Comparison of ENCODE assay signal across 16 cellular contexts in the genomic region with DNA sequence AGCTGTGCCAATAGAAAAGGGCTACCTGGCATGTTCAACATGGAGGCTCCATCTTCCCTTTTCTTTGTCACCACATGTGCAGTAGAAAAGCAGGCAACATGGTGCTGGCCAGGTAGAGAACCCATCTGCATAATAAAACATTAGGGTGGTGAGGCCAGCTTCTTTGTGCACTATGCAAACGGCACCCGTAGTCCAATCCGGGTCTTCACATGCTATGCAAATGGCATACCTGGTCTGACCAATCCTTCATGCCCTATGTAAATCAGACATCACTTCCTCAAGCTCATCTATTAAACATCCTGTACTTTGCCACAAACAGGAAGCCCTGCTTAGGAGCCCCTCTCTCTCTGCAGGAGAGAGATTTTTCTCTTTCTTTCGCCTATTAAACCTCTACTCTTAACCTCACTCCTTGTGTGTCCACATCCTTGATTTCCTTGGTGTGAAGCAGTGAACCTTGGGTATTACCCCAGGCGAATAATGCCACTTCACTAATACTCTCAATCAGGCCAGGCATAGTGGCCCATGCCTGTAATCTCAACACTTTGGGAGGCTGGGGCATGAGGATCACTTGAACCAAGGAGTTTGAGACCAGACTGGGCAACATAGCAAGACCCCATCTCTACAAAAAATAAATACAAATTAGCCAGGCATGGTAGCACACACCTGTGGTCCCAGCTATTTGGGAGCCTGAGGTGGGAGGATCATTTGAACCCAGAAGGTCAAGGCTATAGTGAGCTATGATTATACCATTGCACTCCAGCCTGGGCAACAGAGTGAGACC.
A peak's percentile ranks its signal among the peaks of the same experiment; 100 is the strongest.
DNase-seq lines count a peak whose midpoint lies in the region; ATAC-seq and TF ChIP-seq lines count a peak whose summit lies in the region.
"Had no signal": no experiment of that assay in that cellular context is flagged by ENCODE, and none has a peak within 500 bp of the region (broad histone marks: within the 10 kb centered on the region; RNA-seq: fewer than 3 reads in every experiment).

No MANE protein-coding gene starts in this region.

- peaks cover 5% of the 10 kb centered on the region for H3K9me3 Mint-ChIP-seq in activated naive CD4-positive, alpha-beta T cell treated with anti-CD3 and anti-CD28 coated beads, Interleukin-2, amount 50 U/mL, for 24 hours
- peaks cover 9% of the 10 kb centered on the region for H3K9me3 Mint-ChIP-seq in activated naive CD4-positive, alpha-beta T cell treated with anti-CD3 and anti-CD28 coated beads, Interleukin-2, amount 10 ng/mL, durations not matched to agents 7 days and 5 days

- no peaks in the 10 kb centered on the region for H3K36me3 ChIP-seq in mucosa of descending colon (ENCODE audit: low read depth)
- H3K36me3 ChIP-seq: ascending aorta, vagina had no signal

- CTCF ChIA-PET in activated naive CD4-positive, alpha-beta T cell treated with anti-CD3 and anti-CD28 coated beads, Interleukin-2, amount 10 ng/mL, durations not matched to agents 7 days and 5 days (lab: Charles Lee), result interaction anchor here (0.7 kb wide), 1 partner anchor 11 kb away, joined by 3 read pairs; no protein-coding TSS in a partner anchor

- intact Hi-C loops in mucosa of descending colon (cut with DNase I, micrococcal nuclease), result no loop called here

- no peak overlapping the region for H3K4me3 ChIP-seq in mucosa of descending colon
- H3K4me3 ChIP-seq: ascending aorta, SK-N-MC, vagina had no signal

- peak overlapping the region; percentile 17 for H3K4me3 Mint-ChIP-seq in activated naive CD4-positive, alpha-beta T cell treated with anti-CD3 and anti-CD28 coated beads, Interleukin-2, amount 50 U/mL, for 24 hours
- H3K4me3 Mint-ChIP-seq in activated naive CD4-positive, alpha-beta T cell treated with anti-CD3 and anti-CD28 coated beads, Interleukin-2, amount 10 ng/mL, durations not matched to agents 7 days and 5 days, result no peak overlapping the region
- H3K4me3 Mint-ChIP-seq: activated CD4-positive, alpha-beta memory T cell treated with anti-CD3 and anti-CD28 coated beads for 36 hours; activated T-cell treated with anti-CD3 and anti-CD28 coated beads, Interleukin-2, amount 50 U/mL, for 72 hours had no signal

- no peaks in the 10 kb centered on the region for H3K4me1 ChIP-seq in mucosa of descending colon (ENCODE audit: low read depth)
- H3K4me1 ChIP-seq: ascending aorta, vagina had no signal

- peaks cover 12% of the 10 kb centered on the region for H3K4me1 Mint-ChIP-seq in activated naive CD4-positive, alpha-beta T cell treated with anti-CD3 and anti-CD28 coated beads, Interleukin-2, amount 50 U/mL, for 24 hours
- H3K4me1 Mint-ChIP-seq in activated naive CD4-positive, alpha-beta T cell treated with anti-CD3 and anti-CD28 coated beads, Interleukin-2, amount 10 ng/mL, durations not matched to agents 7 days and 5 days, result peaks cover 8% of the 10 kb centered on the region

- H3K27ac Mint-ChIP-seq in activated naive CD4-positive, alpha-beta T cell treated with anti-CD3 and anti-CD28 coated beads, Interleukin-2, amount 50 U/mL, for 24 hours, result no peak overlapping the region
- H3K27ac Mint-ChIP-seq in activated naive CD4-positive, alpha-beta T cell treated with anti-CD3 and anti-CD28 coated beads, Interleukin-2, amount 10 ng/mL, durations not matched to agents 7 days and 5 days, result no peak overlapping the region
- H3K27ac Mint-ChIP-seq: activated CD4-positive, alpha-beta memory T cell treated with anti-CD3 and anti-CD28 coated beads for 36 hours; activated T-cell treated with anti-CD3 and anti-CD28 coated beads, Interleukin-2, amount 50 U/mL, for 72 hours had no signal

- TF ChIP-seq CTCF in mucosa of descending colon (IDR thresholded peaks at IDR 0.05), result no peak

- no peaks in the 10 kb centered on the region for H3K36me3 Mint-ChIP-seq in activated naive CD4-positive, alpha-beta T cell treated with anti-CD3 and anti-CD28 coated beads, Interleukin-2, amount 50 U/mL, for 24 hours
- H3K36me3 Mint-ChIP-seq in activated naive CD4-positive, alpha-beta T cell treated with anti-CD3 and anti-CD28 coated beads, Interleukin-2, amount 10 ng/mL, durations not matched to agents 7 days and 5 days, result no peaks in the 10 kb centered on the region
- H3K36me3 Mint-ChIP-seq: activated CD4-positive, alpha-beta memory T cell treated with anti-CD3 and anti-CD28 coated beads for 36 hours had no signal

- no peaks in the 10 kb centered on the region for H3K9me3 ChIP-seq in mucosa of descending colon
- H3K9me3 ChIP-seq: ascending aorta, vagina had no signal

- ATAC-seq in mucosa of descending colon (peak; percentile 34), HG02588 (IDR thresholded peaks at IDR 0.05; ENCODE audit: unreplicated experiment) (no peak), GM19351 (IDR thresholded peaks at IDR 0.05; ENCODE audit: unreplicated experiment) (no peak)
- ATAC-seq: activated T-cell treated with anti-CD3 and anti-CD28 coated beads, Interleukin-2, amount 50 U/mL, for 72 hours had no signal

- no peak for DNase-seq in activated naive CD4-positive, alpha-beta T cell treated with anti-CD3 and anti-CD28 coated beads, Interleukin-2, amount 10 ng/mL, durations not matched to agents 7 days and 5 days
- peak; percentile 26 for DNase-seq in NAMALWA (ENCODE audit: low spot score)
- peak; percentile 75 for DNase-seq in OCI-M1 (lab: John Stamatoyannopoulos, UW)
- no peak for DNase-seq in mucosa of descending colon
- no peak for DNase-seq in DMS153 treated with DMSO at 0.1 percent for 48 hours (lab: John Stamatoyannopoulos, UW; ENCODE audit: unreplicated experiment)
- DNase-seq: activated CD4-positive, alpha-beta memory T cell treated with anti-CD3 and anti-CD28 coated beads for 36 hours; activated T-cell treated with anti-CD3 and anti-CD28 coated beads, Interleukin-2, amount 50 U/mL, for 72 hours; cortex of kidney; mesendoderm; retina had no signal

- no peaks in the 10 kb centered on the region for H3K27me3 Mint-ChIP-seq in activated naive CD4-positive, alpha-beta T cell treated with anti-CD3 and anti-CD28 coated beads, Interleukin-2, amount 50 U/mL, for 24 hours
- H3K27me3 Mint-ChIP-seq in activated naive CD4-positive, alpha-beta T cell treated with anti-CD3 and anti-CD28 coated beads, Interleukin-2, amount 10 ng/mL, durations not matched to agents 7 days and 5 days, result no peaks in the 10 kb centered on the region
- H3K27me3 Mint-ChIP-seq: activated CD4-positive, alpha-beta memory T cell treated with anti-CD3 and anti-CD28 coated beads for 36 hours had no signal

Comparison
In these comparisons a context has a peak if more than half of its experiments do, and no peak if none do; other contexts are left out.
1. DNase-seq: peak in NAMALWA (single experiment) and OCI-M1 (single experiment); none in activated naive CD4-positive, alpha-beta T cell treated with anti-CD3 and anti-CD28 coated beads, Interleukin-2, amount 10 ng/mL, durations not matched to agents 7 days and 5 days (single experiment), mucosa of descending colon (0 of 3) and DMS153 treated with DMSO at 0.1 percent for 48 hours (single experiment).